ENCODE assay signal across 31 cellular contexts in genomic region chr10:127888526-127889312, GRCh38. TPM values are rescaled to one million over a fixed set of nuclear protein-coding genes. Genes with fewer than 3 reads are reported as not detected.
A peak's percentile ranks its signal among the peaks of the same experiment; 100 is the strongest.
DNase-seq lines count a peak whose midpoint lies in the region; ATAC-seq and TF ChIP-seq lines count a peak whose summit lies in the region.
"Had no signal": no experiment of that assay in that cellular context is flagged by ENCODE, and none has a peak within 500 bp of the region (broad histone marks: within the 10 kb centered on the region; RNA-seq: fewer than 3 reads in every experiment).

No MANE protein-coding gene starts in this region.

- H3K27me3 ChIP-seq in colonic mucosa (no peaks in the 10 kb centered on the region), foreskin keratinocyte (peaks cover 11% of the 10 kb centered on the region)
- H3K27me3 ChIP-seq: heart left ventricle had no signal

- no peak overlapping the region for H3K4me3 Mint-ChIP-seq in activated CD8-positive, alpha-beta memory T cell treated with anti-CD3 and anti-CD28 coated beads, Interleukin-2, amount 10 ng/mL, durations not matched to agents 7 days and 5 days
- no peak overlapping the region for H3K4me3 Mint-ChIP-seq in osteocyte (ENCODE audit: unreplicated experiment)
- H3K4me3 Mint-ChIP-seq: activated CD4-positive, alpha-beta T cell treated with anti-CD3 and anti-CD28 coated beads, Interleukin-2, amount 10 ng/mL, durations not matched to agents 7 days and 5 days; mesothelial cell of epicardium; stimulated activated memory B cell treated with anti-CD40 and anti-IgM and Interleukin-4, amounts not matched to agents 10 μg/mL and 1 μg/mL and 100 μg/mL, for 72 hours; T-helper 2 cell treated with Interferon-gamma antibody and Interleukin-4, amounts not matched to agents 5 μg/mL and 100 μg/mL, for 36 hours had no signal

- DNase-seq in activated CD8-positive, alpha-beta memory T cell treated with anti-CD3 and anti-CD28 coated beads, Interleukin-2, amount 10 ng/mL, durations not matched to agents 7 days and 5 days: peak; percentile 21
- DNase-seq in activated CD8-positive, alpha-beta memory T cell treated with anti-CD3 and anti-CD28 coated beads, Interleukin-2, amount 50 U/mL, for 48 hours: no peak
- peak; percentile 81 for DNase-seq in colonic mucosa
- DNase-seq in osteocyte (ENCODE audit: extremely low spot score, unreplicated experiment): peak; percentile 36
- DNase-seq in NCI-H2107 (lab: John Stamatoyannopoulos, UW): no peak
- no peak for DNase-seq in activated CD4-positive, alpha-beta T cell treated with anti-CD3 and anti-CD28 coated beads for 4 hours
- no peak for DNase-seq in foreskin keratinocyte
- DNase-seq: activated CD4-positive, alpha-beta T cell treated with anti-CD3 and anti-CD28 coated beads, Interleukin-2, amount 10 ng/mL, durations not matched to agents 7 days and 5 days; activated gamma-delta T cell; activated T-cell treated with anti-CD3 and anti-CD28 coated beads for 4 hours; BE2C; COR-L47; heart left ventricle; NCI-H1105; NCI-H2029 treated with DMSO at 0.1 percent for 48 hours; NCI-H510A; stimulated activated CD4-positive, alpha-beta T cell treated with anti-CD3 and anti-CD28 coated beads, Interleukin-2, amount 100 ng/mL, for 24 hours had no signal

- H3K9me3 ChIP-seq in colonic mucosa: no peaks in the 10 kb centered on the region
- H3K9me3 ChIP-seq: A549, BE2C, heart left ventricle had no signal

- no peak overlapping the region for H3K27ac Mint-ChIP-seq in activated CD8-positive, alpha-beta memory T cell treated with anti-CD3 and anti-CD28 coated beads, Interleukin-2, amount 10 ng/mL, durations not matched to agents 7 days and 5 days
- no peak overlapping the region for H3K27ac Mint-ChIP-seq in osteocyte (ENCODE audit: unreplicated experiment)
- H3K27ac Mint-ChIP-seq: activated CD4-positive, alpha-beta T cell treated with anti-CD3 and anti-CD28 coated beads, Interleukin-2, amount 10 ng/mL, durations not matched to agents 7 days and 5 days; mesothelial cell of epicardium; progenitor cell of endocrine pancreas; stimulated activated memory B cell treated with anti-CD40 and anti-IgM and Interleukin-4, amounts not matched to agents 10 μg/mL and 1 μg/mL and 100 μg/mL, for 72 hours; T-helper 2 cell treated with Interferon-gamma antibody and Interleukin-4, amounts not matched to agents 5 μg/mL and 100 μg/mL, for 36 hours had no signal

- H3K36me3 Mint-ChIP-seq in activated CD8-positive, alpha-beta memory T cell treated with anti-CD3 and anti-CD28 coated beads, Interleukin-2, amount 10 ng/mL, durations not matched to agents 7 days and 5 days: no peaks in the 10 kb centered on the region
- no peaks in the 10 kb centered on the region for H3K36me3 Mint-ChIP-seq in osteocyte (ENCODE audit: unreplicated experiment)
- H3K36me3 Mint-ChIP-seq: mesothelial cell of epicardium; stimulated activated memory B cell treated with anti-CD40 and anti-IgM and Interleukin-4, amounts not matched to agents 10 μg/mL and 1 μg/mL and 100 μg/mL, for 72 hours had no signal

- peak overlapping the region; percentile 6 for H3K4me3 ChIP-seq in colonic mucosa
- H3K4me3 ChIP-seq: A549, GM23248, heart left ventricle, SK-N-MC had no signal

- H3K9me3 Mint-ChIP-seq in activated CD8-positive, alpha-beta memory T cell treated with anti-CD3 and anti-CD28 coated beads, Interleukin-2, amount 10 ng/mL, durations not matched to agents 7 days and 5 days (ENCODE audit: low read depth): no peaks in the 10 kb centered on the region
- H3K9me3 Mint-ChIP-seq in osteocyte (ENCODE audit: unreplicated experiment): no peaks in the 10 kb centered on the region
- H3K9me3 Mint-ChIP-seq: activated CD4-positive, alpha-beta T cell treated with anti-CD3 and anti-CD28 coated beads, Interleukin-2, amount 10 ng/mL, durations not matched to agents 7 days and 5 days; mesothelial cell of epicardium; stimulated activated memory B cell treated with anti-CD40 and anti-IgM and Interleukin-4, amounts not matched to agents 10 μg/mL and 1 μg/mL and 100 μg/mL, for 72 hours; T-helper 2 cell treated with Interferon-gamma antibody and Interleukin-4, amounts not matched to agents 5 μg/mL and 100 μg/mL, for 36 hours had no signal

- peak overlapping the region; percentile 60 for H3K27ac ChIP-seq in colonic mucosa
- no peak overlapping the region for H3K27ac ChIP-seq in foreskin keratinocyte
- H3K27ac ChIP-seq: A549, GM23248, SK-N-MC, VCaP had no signal

- peaks cover 7% of the 10 kb centered on the region for H3K4me1 ChIP-seq in colonic mucosa
- H3K4me1 ChIP-seq in foreskin keratinocyte: no peaks in the 10 kb centered on the region
- H3K4me1 ChIP-seq: A549, BE2C had no signal

- CTCF ChIA-PET in activated CD8-positive, alpha-beta memory T cell treated with anti-CD3 and anti-CD28 coated beads, Interleukin-2, amount 10 ng/mL, durations not matched to agents 7 days and 5 days (lab: Charles Lee): interaction anchor here (1.0 kb wide), 1 partner anchor 18 kb away, joined by 3 read pairs; the partner anchor contains the start of gene PTPRE

- peak overlapping the region in 1 of 2 donors; percentile 68 for H3K9ac ChIP-seq in colonic mucosa (ENCODE audit: low read depth in 2 of 2, low read length in 2 of 2)
- H3K9ac ChIP-seq: GM23248 had no signal

- TF ChIP-seq CTCF in colonic mucosa (IDR thresholded peaks at IDR 0.05) (no peak), osteocyte (IDR thresholded peaks at IDR 0.05) (no peak), foreskin keratinocyte (conservative IDR thresholded peaks at IDR 0.05) (no peak)

- no peaks in the 10 kb centered on the region for H3K36me3 ChIP-seq in colonic mucosa
- H3K36me3 ChIP-seq: BE2C, heart left ventricle had no signal

- ATAC-seq in activated CD8-positive, alpha-beta memory T cell treated with anti-CD3 and anti-CD28 coated beads, Interleukin-2, amount 10 ng/mL, durations not matched to agents 7 days and 5 days: no peak
- ATAC-seq in HG02884 (IDR thresholded peaks at IDR 0.05; ENCODE audit: unreplicated experiment) (no peak), foreskin keratinocyte (no peak)
- ATAC-seq: stimulated activated memory B cell treated with anti-CD40 and anti-IgM and Interleukin-4, amounts not matched to agents 10 μg/mL and 1 μg/mL and 100 μg/mL, for 72 hours had no signal

- intact Hi-C loops in colonic mucosa (cut with DNase I): no loop called here

- H3K4me1 Mint-ChIP-seq in activated CD8-positive, alpha-beta memory T cell treated with anti-CD3 and anti-CD28 coated beads, Interleukin-2, amount 10 ng/mL, durations not matched to agents 7 days and 5 days: no peaks in the 10 kb centered on the region
- H3K4me1 Mint-ChIP-seq in osteocyte (ENCODE audit: unreplicated experiment): peaks cover 4% of the 10 kb centered on the region
- H3K4me1 Mint-ChIP-seq: activated CD4-positive, alpha-beta T cell treated with anti-CD3 and anti-CD28 coated beads, Interleukin-2, amount 10 ng/mL, durations not matched to agents 7 days and 5 days; stimulated activated memory B cell treated with anti-CD40 and anti-IgM and Interleukin-4, amounts not matched to agents 10 μg/mL and 1 μg/mL and 100 μg/mL, for 72 hours had no signal

- H3K27me3 Mint-ChIP-seq in activated CD8-positive, alpha-beta memory T cell treated with anti-CD3 and anti-CD28 coated beads, Interleukin-2, amount 10 ng/mL, durations not matched to agents 7 days and 5 days: peaks cover 39% of the 10 kb centered on the region
- H3K27me3 Mint-ChIP-seq in osteocyte (ENCODE audit: unreplicated experiment): no peaks in the 10 kb centered on the region
- H3K27me3 Mint-ChIP-seq: progenitor cell of endocrine pancreas had no signal

RNA-seq across cellular contexts. Expression of gene CLRN3, which starts 4.0 kb away (rescaled TPM):
- total RNA-seq in activated CD8-positive, alpha-beta memory T cell treated with anti-CD3 and anti-CD28 coated beads, Interleukin-2, amount 10 ng/mL, durations not matched to agents 7 days and 5 days: not detected
- total RNA-seq in colonic mucosa (100 to 1,000 TPM in 1 of 2 donors, 10 to 100 TPM in 1; 76.8 to 110 TPM), osteocyte (not detected in 2 replicates), foreskin keratinocyte (not detected in 2 replicates)
- polyA plus RNA-seq in foreskin keratinocyte: not detected in 2 replicates
- total RNA-seq: activated CD4-positive, alpha-beta T cell treated with anti-CD3 and anti-CD28 coated beads, Interleukin-2, amount 10 ng/mL, durations not matched to agents 7 days and 5 days; dermis blood vessel endothelial cell; endothelial cell of umbilical vein; GM23248; LHCN-M2; mesothelial cell of epicardium; RPMI7951 had no signal
- polyA plus RNA-seq: GM23248, heart left ventricle, neural cell had no signal

RNA-seq across cellular contexts. Expression of gene PTPRE, which starts 18.2 kb away (rescaled TPM):
- 10 to 100 TPM; 16.5 to 27.1 TPM for total RNA-seq in activated CD8-positive, alpha-beta memory T cell treated with anti-CD3 and anti-CD28 coated beads, Interleukin-2, amount 10 ng/mL, durations not matched to agents 7 days and 5 days
- total RNA-seq in colonic mucosa: 10 to 100 TPM; 15.9 to 18.8 TPM
- 1.2 and 1.3 TPM in 2 replicates for total RNA-seq in osteocyte
- 14.9 and 15.4 TPM in 2 replicates for total RNA-seq in foreskin keratinocyte
- polyA plus RNA-seq in foreskin keratinocyte: 4.0 and 5.0 TPM in 2 replicates

Comparison
In these comparisons a context has a peak if more than half of its experiments do, and no peak if none do; other contexts are left out.
1. DNase-seq: peak in activated CD8-positive, alpha-beta memory T cell treated with anti-CD3 and anti-CD28 coated beads, Interleukin-2, amount 10 ng/mL, durations not matched to agents 7 days and 5 days (single experiment), colonic mucosa (single experiment) and osteocyte (single experiment); none in activated CD8-positive, alpha-beta memory T cell treated with anti-CD3 and anti-CD28 coated beads, Interleukin-2, amount 50 U/mL, for 48 hours (single experiment), NCI-H2107 (single experiment), activated CD4-positive, alpha-beta T cell treated with anti-CD3 and anti-CD28 coated beads for 4 hours (0 of 2) and foreskin keratinocyte (0 of 2).
2. RNA of gene CLRN3, which starts 4.0 kb away (total RNA-seq): 76.8 to 110 TPM in colonic mucosa; not detected in activated CD8-positive, alpha-beta memory T cell treated with anti-CD3 and anti-CD28 coated beads, Interleukin-2, amount 10 ng/mL, durations not matched to agents 7 days and 5 days, not detected in osteocyte and not detected in foreskin keratinocyte; every median in the first group is over 10 times any median in the second.